Comparison of ENCODE assay signal across 1 cellular context in genomic region chr2:23230885-23231284, GRCh38.
TF ChIP-seq lines count a peak whose summit lies in the region.

No MANE protein-coding gene starts in this region.

TF ChIP-seq in GM23338, 12 proteins besides CTCF, POLR2A, EP300 and RAD21 (continued from another document):
- TF ChIP-seq ZNF462 (CRISPR knock-in tag; IDR thresholded peaks at IDR 0.05): no peak
